In the genomic region with DNA sequence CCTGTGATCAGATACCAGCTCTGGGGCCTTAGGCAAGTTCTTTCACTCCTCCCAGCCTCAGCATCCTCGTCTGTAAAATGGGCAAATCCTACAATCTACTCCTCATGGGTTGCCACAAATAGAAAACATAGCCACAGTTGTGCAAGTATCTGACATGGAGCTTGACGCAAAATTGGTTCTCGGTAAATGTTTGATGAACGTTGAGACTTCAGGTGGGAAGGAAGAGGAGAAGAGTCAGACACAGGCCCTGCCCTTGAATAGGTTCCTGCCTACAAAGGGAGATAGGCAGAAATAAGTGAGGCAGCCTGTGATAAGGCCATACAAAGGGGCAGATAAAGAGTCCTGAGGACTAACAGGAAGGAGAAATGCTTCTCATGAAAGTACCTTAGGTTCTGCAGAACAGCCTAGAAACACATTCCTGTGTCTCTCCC, we compare ENCODE assay signal across 16 cellular contexts. TPM values are rescaled to one million over a fixed set of nuclear protein-coding genes. Genes with fewer than 3 reads are reported as not detected.
DNase-seq lines count a peak whose midpoint lies in the region; ATAC-seq, FAIRE-seq and TF ChIP-seq lines count a peak whose summit lies in the region.
"Had no signal": no experiment of that assay in that cellular context is flagged by ENCODE, and none has a peak within 500 bp of the region (broad histone marks: within the 10 kb centered on the region; RNA-seq: fewer than 3 reads in every experiment).

No MANE protein-coding gene starts in this region.

- no peak overlapping the region for H3K4me2 ChIP-seq in HepG2 (ENCODE audit: low read depth, low read length)
- H3K4me2 ChIP-seq in K562 (ENCODE audit: insufficient read depth, low read length) = peak overlapping the region; percentile 78
- H3K4me2 ChIP-seq in parathyroid adenoma (ENCODE audit: low read length) = no peak overlapping the region

- H4K20me1 ChIP-seq in HepG2 (ENCODE audit: insufficient read depth, low read length) (no peaks in the 10 kb centered on the region), K562 (replicated peaks; ENCODE audit: control insufficient read depth, insufficient read depth, low read length) (no peaks in the 10 kb centered on the region)

- DNase-seq in HepG2 (ENCODE audit: low spot score) (no peak), right lobe of liver (no peak), K562 (ENCODE audit: extremely low read depth in 1 of 4, low spot score in 3 of 4) (peak; percentile 37 to 78 (median 48)), NCI-H1105 treated with DMSO at 0.1 percent for 48 hours (lab: John Stamatoyannopoulos, UW) (no peak), breast epithelium (ENCODE audit: low spot score in 2 of 2) (no peak)
- no peak for DNase-seq in activated CD4-positive, alpha-beta T cell treated with anti-CD3 and anti-CD28 coated beads for 4 hours
- DNase-seq: Caco-2; CD8-positive, alpha-beta T cell; DND-41; GDM1; HFFc6 had no signal

- H3K4me1 ChIP-seq in HepG2 (ENCODE audit: insufficient read depth, low read length) (peaks cover 50% of the 10 kb centered on the region), right lobe of liver (peaks cover 0 to 10% (median 3%) of the 10 kb centered on the region in 4 donors), K562 (replicated peaks in 1 of 2; ENCODE audit: control insufficient read depth in 2 of 2, insufficient read depth in 2 of 2, low read length in 2 of 2) (peaks cover 58 to 92% of the 10 kb centered on the region in 2 experiments), parathyroid adenoma (peaks cover 50% of the 10 kb centered on the region), breast epithelium (no peaks in the 10 kb centered on the region)
- H3K4me1 ChIP-seq: HAP-1 had no signal

- WGBS in HepG2 (ENCODE audit: low lambda C conversion rate) = 49% methylated on average over 4 of the region's 4 CpGs
- 89% methylated on average over 4 of the region's 4 CpGs for WGBS in right lobe of liver (ENCODE audit: insufficient coverage, low coverage, low lambda C conversion rate, missing lambda C conversion rate)
- WGBS in K562 (ENCODE audit: insufficient coverage, low coverage, missing lambda C conversion rate) = 3% methylated on average over 4 of the region's 4 CpGs

- POLR2A ChIA-PET in HepG2 (lab: Yijun Ruan, JAX) = no interaction called here
- POLR2A ChIA-PET in K562 (lab: Yijun Ruan, JAX) = interaction anchor here (0.6 to 0.9 kb wide), 5 partner anchors 10 to 104 kb away, joined by 3 to 4 read pairs (median 4); no protein-coding TSS in a partner anchor

- no peak overlapping the region for H3K27ac ChIP-seq in HepG2 (ENCODE audit: extremely low read length, insufficient read depth, low read length)
- H3K27ac ChIP-seq in right lobe of liver = no peak overlapping the region
- peak overlapping the region; percentile 77; the same call in 2 of the 3 replicates for H3K27ac ChIP-seq in K562 (ENCODE audit: extremely low read depth, low read depth, low read length)
- H3K27ac ChIP-seq in parathyroid adenoma = no peak overlapping the region
- H3K27ac ChIP-seq in breast epithelium = no peak overlapping the region
- H3K27ac ChIP-seq: 22Rv1 had no signal

- no TSS peak for BruUV-seq in HepG2 (replicated peaks; lab: Mats Ljungman, UMichigan)
- no TSS peak for BruUV-seq in K562 (replicated peaks; lab: Mats Ljungman, UMichigan)

- in situ Hi-C loops in HepG2 (cut with HindIII; ENCODE audit: extremely low pct_ligation_motif_present, low pct_unique_long_range_greater_than_20kb) = no loop called here
- in situ Hi-C loops in K562 (cut with MboI) = no loop called here

- H2AFZ ChIP-seq in HepG2 (ENCODE audit: low read length) (no peak overlapping the region), K562 (ENCODE audit: low read depth, low read length) (peak overlapping the region; percentile 22), parathyroid adenoma (peak overlapping the region; percentile 8)

- H3K9me3 ChIP-seq in HepG2 (ENCODE audit: low read length) (no peaks in the 10 kb centered on the region), right lobe of liver (no peaks in the 10 kb centered on the region), K562 (replicated peaks; ENCODE audit: control insufficient read depth, insufficient read depth, low read depth, low read length) (no peaks in the 10 kb centered on the region), parathyroid adenoma (ENCODE audit: control insufficient read depth, low read length) (no peaks in the 10 kb centered on the region), breast epithelium (no peaks in the 10 kb centered on the region)
- H3K9me3 ChIP-seq: Caco-2, HAP-1 had no signal

- TF ChIP-seq RAD21 in HepG2 (CRISPR knock-in tag; IDR thresholded peaks at IDR 0.05) (no peak), K562 (CRISPR knock-in tag; conservative IDR thresholded peaks at IDR 0.05 in 1 of 2, IDR thresholded peaks at IDR 0.05 in 1 of 2) (no peak)

- CTCF ChIA-PET in HepG2 (lab: Yijun Ruan, JAX; ENCODE audit: low intra/inter-chr PET ratio, low total read pairs) = no interaction called here
- CTCF ChIA-PET in K562 (lab: Yijun Ruan, JAX; ENCODE audit: low intra/inter-chr PET ratio) = no interaction called here

- H3K79me2 ChIP-seq in HepG2 (ENCODE audit: insufficient read depth, low read length) (no peaks in the 10 kb centered on the region), K562 (ENCODE audit: control insufficient read depth, insufficient read depth, low read length) (no peaks in the 10 kb centered on the region), parathyroid adenoma (no peaks in the 10 kb centered on the region)

- TF ChIP-seq CTCF in HepG2 (CRISPR knock-in tag; IDR thresholded peaks at IDR 0.05) = no peak
- TF ChIP-seq CTCF in right lobe of liver (IDR thresholded peaks at IDR 0.05) = no peak
- TF ChIP-seq CTCF in K562 (IDR thresholded peaks at IDR 0.05 in 2 of 3, conservative IDR thresholded peaks at IDR 0.05 in 1 of 3; ENCODE audit: insufficient read depth in 2 of 3, low read depth in 1 of 3, low read length in 3 of 3) = no peak
- no peak for TF ChIP-seq CTCF in parathyroid adenoma (IDR thresholded peaks at IDR 0.05)
- TF ChIP-seq CTCF in breast epithelium (IDR thresholded peaks at IDR 0.05) = no peak

- H3K36me3 ChIP-seq in HepG2 (replicated peaks in 1 of 2; ENCODE audit: control insufficient read depth in 1 of 2, insufficient read depth in 2 of 2, low read length in 2 of 2) (no peaks in the 10 kb centered on the region), right lobe of liver (no peaks in the 10 kb centered on the region), K562 (ENCODE audit: control insufficient read depth, insufficient read depth, low read length) (no peaks in the 10 kb centered on the region), parathyroid adenoma (ENCODE audit: control insufficient read depth, insufficient read depth, low read length) (no peaks in the 10 kb centered on the region), breast epithelium (no peaks in the 10 kb centered on the region)
- H3K36me3 ChIP-seq: HAP-1 had no signal

- no peaks in the 10 kb centered on the region for H3K9me1 ChIP-seq in K562 (ENCODE audit: control insufficient read depth, insufficient read depth, low read length)

- H3K9ac ChIP-seq in HepG2 (ENCODE audit: insufficient read depth, low read depth, low read length) (no peak overlapping the region), K562 (ENCODE audit: insufficient read depth in 1 of 2, low read depth in 2 of 2, low read length in 2 of 2) (peak overlapping the region; percentile 10 to 58; a peak in 3 of 4 replicates), parathyroid adenoma (no peak overlapping the region)

- intact Hi-C loops in HepG2 (cut with micrococcal nuclease; ENCODE audit: unreplicated experiment) (no loop called here), right lobe of liver (cut with DNase I) (no loop called here), K562 (cut with micrococcal nuclease) (no loop called here), breast epithelium (cut with DNase I; ENCODE audit: low total_unique reads) (no loop called here)

- TF ChIP-seq EP300 in HepG2 (IDR thresholded peaks at IDR 0.05; ENCODE audit: low read depth in 2 of 2, low read length in 2 of 2) (no peak), HepG2 (CRISPR knock-in tag; IDR thresholded peaks at IDR 0.05; ENCODE audit: borderline replicate concordance) (no peak), K562 (IDR thresholded peaks at IDR 0.05; ENCODE audit: low read length) (peak; percentile 78)

- no peak for TF ChIP-seq POLR2A in HepG2 (IDR thresholded peaks at IDR 0.05; ENCODE audit: insufficient read depth in 1 of 2, low read depth in 2 of 2, low read length in 2 of 2)
- TF ChIP-seq POLR2A in right lobe of liver (IDR thresholded peaks at IDR 0.05) = no peak
- TF ChIP-seq POLR2A in K562 (conservative IDR thresholded peaks at IDR 0.05) = no peak
- no peak for TF ChIP-seq POLR2A in breast epithelium (IDR thresholded peaks at IDR 0.05)

- FAIRE-seq in HepG2 (lab: Jason Lieb, UNC) = no peak
- peak; percentile 29 for FAIRE-seq in K562 (lab: Jason Lieb, UNC)
- FAIRE-seq: GM12892, H1 had no signal

- ATAC-seq in HepG2 (no peak), right lobe of liver (no peak), K562 (no peak)
- ATAC-seq: CD8-positive, alpha-beta T cell had no signal

- H3K4me3 ChIP-seq in HepG2 (replicated peaks in 1 of 3; ENCODE audit: insufficient read depth in 1 of 3, low read depth in 2 of 3, low read length in 3 of 3) (no peak overlapping the region), right lobe of liver (no peak overlapping the region), K562 (no peak overlapping the region), parathyroid adenoma (ENCODE audit: low read depth, low read length) (no peak overlapping the region), breast epithelium (no peak overlapping the region)
- H3K4me3 ChIP-seq: HAP-1 had no signal

- H3K27me3 ChIP-seq in HepG2 (ENCODE audit: control insufficient read depth in 1 of 2, insufficient read depth in 2 of 2, low read length in 2 of 2) (no peaks in the 10 kb centered on the region; a peak in 1 of 5 replicates), right lobe of liver (no peaks in the 10 kb centered on the region), K562 (ENCODE audit: control insufficient read depth in 2 of 2, insufficient read depth in 2 of 2, low read length in 2 of 2) (no peaks in the 10 kb centered on the region), parathyroid adenoma (ENCODE audit: control insufficient read depth, insufficient read depth, low read length) (no peaks in the 10 kb centered on the region), breast epithelium (no peaks in the 10 kb centered on the region)

RNA-seq across cellular contexts. Expression of gene CPEB4, which starts 26.1 kb away (rescaled TPM):
- total RNA-seq in HepG2 (2016; rRNA removed; fragmentation: Illumina TruSeq; extraction: Trizol) = 7.7 and 8.3 TPM in 2 replicates
- 1.8 and 3.2 TPM in 2 replicates for total RNA-seq in HepG2 (2016; cell fraction: cytosol; rRNA removed; fragmentation: Illumina TruSeq; extraction: Trizol; ENCODE audit: low read depth)
- total RNA-seq in HepG2 (2016; cell fraction: insoluble cytoplasmic fraction; rRNA removed; fragmentation: Illumina TruSeq; extraction: Trizol) = 8.3 and 11.9 TPM in 2 replicates
- 3.4 and 3.7 TPM in 2 replicates for total RNA-seq in HepG2 (2016; cell fraction: membrane; rRNA removed; fragmentation: Illumina TruSeq; extraction: Trizol)
- total RNA-seq in HepG2 (2016; cell fraction: nucleus; rRNA removed; fragmentation: Illumina TruSeq; extraction: Trizol) = 13.4 and 15.2 TPM in 2 replicates
- 25.0 and 26.7 TPM in 2 replicates for polyA plus RNA-seq in HepG2 (2011; rRNA removed)
- 15.9 and 21.3 TPM in 2 replicates for polyA plus RNA-seq in HepG2 (2011; cell fraction: cytosol; rRNA removed)
- polyA plus RNA-seq in HepG2 (2011; cell fraction: nucleus; rRNA removed) = 38.4 and 39.5 TPM in 2 replicates
- polyA plus RNA-seq in HepG2 (2012) = 21.1 and 22.8 TPM in 2 replicates
- polyA plus RNA-seq in HepG2 (2016; cell fraction: cytosol; fragmentation: Illumina TruSeq; extraction: Trizol; ENCODE audit: low read depth) = 0.06 and 0.08 TPM in 2 replicates
- 5.3 and 5.4 TPM in 2 replicates for polyA plus RNA-seq in HepG2 (2016; cell fraction: insoluble cytoplasmic fraction; fragmentation: Illumina TruSeq; extraction: Trizol; ENCODE audit: low read depth)
- polyA plus RNA-seq in HepG2 (2016; cell fraction: membrane; fragmentation: Illumina TruSeq; extraction: Trizol; ENCODE audit: low read depth) = 0.40 and 0.56 TPM in 2 replicates
- polyA plus RNA-seq in HepG2 (2016; cell fraction: nucleus; fragmentation: Illumina TruSeq; extraction: Trizol; ENCODE audit: insufficient read depth, low read depth) = 8.8 and 10.3 TPM in 2 replicates
- 100 and 104 TPM in 2 replicates for polyA minus RNA-seq in HepG2 (2011; rRNA and poly(A)+ RNA removed; ENCODE audit: low replicate concordance)
- polyA minus RNA-seq in HepG2 (2011; cell fraction: cytosol; rRNA and poly(A)+ RNA removed) = 49.4 and 55.2 TPM in 2 replicates
- 151 and 216 TPM in 2 replicates for polyA minus RNA-seq in HepG2 (2011; cell fraction: nucleus; rRNA and poly(A)+ RNA removed)
- total RNA-seq in right lobe of liver = 10 to 100 TPM; 27.3 to 49.9 (median 40.0) TPM
- total RNA-seq in K562 (2011; cell fraction: chromatin; rRNA removed; ENCODE audit: low replicate concordance) = 49.3 and 127 TPM in 2 replicates
- total RNA-seq in K562 (2011; cell fraction: nucleolus; rRNA removed) = 32.2 and 37.4 TPM in 2 replicates
- 56.7 and 64.2 TPM in 2 replicates for total RNA-seq in K562 (2011; cell fraction: nucleoplasm; rRNA removed)
- 9.5 and 10.2 TPM in 2 replicates for total RNA-seq in K562 (2014; rRNA removed)
- total RNA-seq in K562 (2014; rRNA removed; fragmentation: Illumina TruSeq; extraction: Trizol) = 20.6 and 21.8 TPM in 2 replicates
- total RNA-seq in K562 (2015; rRNA removed; fragmentation: Illumina TruSeq; extraction: Trizol) = 12.0 and 12.4 TPM in 2 replicates
- 17.7 and 19.7 TPM in 2 replicates for total RNA-seq in K562 (2021)
- 17.6 and 21.3 TPM in 2 replicates for polyA plus RNA-seq in K562 (2011; rRNA removed)
- 9.8 and 13.5 TPM in 2 replicates for polyA plus RNA-seq in K562 (2011; cell fraction: cytosol; rRNA removed)
- polyA plus RNA-seq in K562 (2011; cell fraction: nucleus; rRNA removed) = 33.8 and 38.5 TPM in 2 replicates
- 11.6 and 13.2 TPM in 2 replicates for polyA plus RNA-seq in K562 (2012)
- polyA plus RNA-seq in K562 (2014; fragmentation: Illumina TruSeq; extraction: Trizol) = 9.3 and 13.2 TPM in 2 replicates
- 10 to 100 TPM in 1 of 2 experiments, 1 to 10 TPM in 1; 7.4 to 10.2 TPM for polyA plus RNA-seq in K562 (2014; fragmentation: Nextera tagmentation; extraction: Ambion mirVana)
- polyA plus RNA-seq in K562 (2014; rRNA removed) = 11.0 and 12.2 TPM in 2 replicates
- polyA minus RNA-seq in K562 (2011; rRNA and poly(A)+ RNA removed) = 49.0 and 67.5 TPM in 2 replicates
- 12.2 and 17.7 TPM in 2 replicates for polyA minus RNA-seq in K562 (2011; cell fraction: cytosol; rRNA and poly(A)+ RNA removed)
- polyA minus RNA-seq in K562 (2011; cell fraction: nucleus; rRNA and poly(A)+ RNA removed) = 45.2 and 47.7 TPM in 2 replicates
- 10 to 100 TPM; 36.4 to 71.7 (median 49.9) TPM for total RNA-seq in breast epithelium

Comparison
In these comparisons a context has a peak if more than half of its experiments do, and no peak if none do; other contexts are left out.
1. DNase-seq: peak in K562 (4 of 4); none in HepG2 (single experiment), right lobe of liver (0 of 3), activated CD4-positive, alpha-beta T cell treated with anti-CD3 and anti-CD28 coated beads for 4 hours (0 of 2), NCI-H1105 treated with DMSO at 0.1 percent for 48 hours (single experiment) and breast epithelium (0 of 2).
2. H3K9ac ChIP-seq: peak in K562 (2 of 2); none in HepG2 (single experiment) and parathyroid adenoma (single experiment).
3. Of the 241 proteins assayed by ChIP-seq in both HepG2 and K562: peak only in HepG2: none; only in K562: ADNP, ARID2, ARID3A, CC2D1A, CEBPB, CHD4 and 18 more; in both: none; in neither: 210; mixed calls (peak in some experiments, not most) for 7.